ENCODE assay signal across 18 cellular contexts in genomic region chr2:12352891-12353290, GRCh38.
DNase-seq lines count a peak whose midpoint lies in the region; ATAC-seq, FAIRE-seq and TF ChIP-seq lines count a peak whose summit lies in the region.
"Had no signal": no experiment of that assay in that cellular context is flagged by ENCODE, and none has a peak within 500 bp of the region (broad histone marks: within the 10 kb centered on the region; RNA-seq: fewer than 3 reads in every experiment).

No MANE protein-coding gene starts in this region.

- no peaks in the 10 kb centered on the region for H3K27me3 ChIP-seq in mesenchymal stem cell (ENCODE audit: control insufficient read depth in 1 of 2, insufficient read depth in 1 of 2, low read length in 2 of 2)
- no peaks in the 10 kb centered on the region for H3K27me3 ChIP-seq in left lung

- no peak overlapping the region for H2AFZ ChIP-seq in mesenchymal stem cell (ENCODE audit: low read depth, low read length)

- H4K8ac ChIP-seq in mesenchymal stem cell (ENCODE audit: low read length): no peak overlapping the region

- TF ChIP-seq CTCF in HEK293 (tag by site-specific recombination; IDR thresholded peaks at IDR 0.05): no peak
- TF ChIP-seq CTCF in left lung (IDR thresholded peaks at IDR 0.05): no peak

- no peaks in the 10 kb centered on the region for H3K79me1 ChIP-seq in mesenchymal stem cell (replicated peaks; ENCODE audit: low read length, poor library complexity, severe bottlenecking)

- ATAC-seq in HG02571 (IDR thresholded peaks at IDR 0.05; ENCODE audit: unreplicated experiment) (no peak), left lung (no peak)
- ATAC-seq: natural killer cell had no signal

- no peak overlapping the region for H2BK5ac ChIP-seq in mesenchymal stem cell (ENCODE audit: low read depth, low read length, poor library complexity, severe bottlenecking)

- TF ChIP-seq POLR2A in GM12892 (IDR thresholded peaks at IDR 0.05; ENCODE audit: low read depth, low read length): no peak

- H3K4me1 ChIP-seq in HEK293 (ENCODE audit: control insufficient read depth, insufficient read depth, low read length) (no peaks in the 10 kb centered on the region), mesenchymal stem cell (ENCODE audit: control insufficient read depth, insufficient read depth, low read depth, low read length) (no peaks in the 10 kb centered on the region), left lung (no peaks in the 10 kb centered on the region)

- H3K4ac ChIP-seq in mesenchymal stem cell (ENCODE audit: low read depth in 1 of 2, low read length in 2 of 2): no peak overlapping the region

- no peak overlapping the region for H3K18ac ChIP-seq in mesenchymal stem cell (ENCODE audit: low read depth in 1 of 2, low read length in 2 of 2)

- no peak overlapping the region for H3K9ac ChIP-seq in mesenchymal stem cell (ENCODE audit: low read length)

- H2BK120ac ChIP-seq in mesenchymal stem cell (ENCODE audit: low read depth, low read length): no peak overlapping the region

- no peak overlapping the region for H2BK12ac ChIP-seq in mesenchymal stem cell (ENCODE audit: low read length in 2 of 2)

- no peak overlapping the region for H2AK5ac ChIP-seq in mesenchymal stem cell (ENCODE audit: low read length, severe bottlenecking)

- CTCF ChIA-PET in HEK293 (lab: Yijun Ruan, JAX): no interaction called here

- WGBS in mesenchymal stem cell: 24% methylated on average over 1 of the region's 1 CpG

- no peak overlapping the region for H4K91ac ChIP-seq in mesenchymal stem cell (ENCODE audit: low read length)

- intact Hi-C loops in left lung (cut with DNase I): no loop called here

- DNase-seq in NCI-H1436 (lab: John Stamatoyannopoulos, UW) (peak; percentile 23), NCI-H748 treated with DMSO at 0.1 percent for 48 hours (lab: John Stamatoyannopoulos, UW) (peak; percentile 84), mesenchymal stem cell (peak; percentile 18), GM12892 (ENCODE audit: insufficient read length) (no peak), midbrain (lab: John Stamatoyannopoulos, UW) (no peak), left lung (no peak)
- DNase-seq: activated CD4-positive, alpha-beta memory T cell treated with anti-CD3 and anti-CD28 coated beads for 36 hours; activated T-cell treated with anti-CD3 and anti-CD28 coated beads, Interleukin-2, amount 50 U/mL, for 24 hours; HFFc6; mammary epithelial cell; natural killer cell; small intestine; T-helper 1 cell had no signal

- H3K23ac ChIP-seq in mesenchymal stem cell (ENCODE audit: low read length in 2 of 2): no peak overlapping the region

- H3K27ac ChIP-seq in HEK293 (ENCODE audit: extremely low read depth, low read depth, low read length) (no peak overlapping the region), mesenchymal stem cell (ENCODE audit: low read length, poor library complexity, severe bottlenecking) (no peak overlapping the region), left lung (no peak overlapping the region)

- no peaks in the 10 kb centered on the region for H3K9me3 ChIP-seq in HEK293 (ENCODE audit: control insufficient read depth, insufficient read depth, low read depth, low read length)
- peaks cover 3% of the 10 kb centered on the region for H3K9me3 ChIP-seq in mesenchymal stem cell (ENCODE audit: control insufficient read depth, low read length)
- no peaks in the 10 kb centered on the region for H3K9me3 ChIP-seq in left lung

- H3K14ac ChIP-seq in mesenchymal stem cell (ENCODE audit: low read length in 2 of 2): no peak overlapping the region

- no peak overlapping the region for H2BK15ac ChIP-seq in mesenchymal stem cell (ENCODE audit: low read depth, poor library complexity, severe bottlenecking)

- no peak overlapping the region for H3K4me2 ChIP-seq in mesenchymal stem cell (ENCODE audit: low read length, poor library complexity, severe bottlenecking)

- FAIRE-seq in GM12892 (lab: Jason Lieb, UNC): no peak
- FAIRE-seq: colon, endometrium, islet of Langerhans, small intestine had no signal

- POLR2A ChIA-PET in HEK293 (lab: Yijun Ruan, JAX): no interaction called here

- H3K4me3 ChIP-seq in HEK293 (ENCODE audit: low read depth, low read length) (no peak overlapping the region), mesenchymal stem cell (ENCODE audit: insufficient read depth in 1 of 2, low read depth in 1 of 2, low read length in 2 of 2) (no peak overlapping the region), left lung (no peak overlapping the region)

- H3K36me3 ChIP-seq in HEK293 (ENCODE audit: control insufficient read depth in 2 of 2, insufficient read depth in 1 of 2, low read length in 2 of 2): no peaks in the 10 kb centered on the region
- H3K36me3 ChIP-seq in mesenchymal stem cell (ENCODE audit: control insufficient read depth in 1 of 2, insufficient read depth in 2 of 2, low read depth in 1 of 2, low read length in 2 of 2): no peaks in the 10 kb centered on the region
- no peaks in the 10 kb centered on the region for H3K36me3 ChIP-seq in left lung

TF ChIP-seq in HEK293, 187 proteins besides CTCF, POLR2A, EP300 and RAD21:
- no peak for TF ChIP-seq ZNF571 (tag by site-specific recombination; IDR thresholded peaks at IDR 0.05)
- no peak for TF ChIP-seq ZBTB44 (tag by site-specific recombination; IDR thresholded peaks at IDR 0.05)
- TF ChIP-seq ZNF37A (tag by site-specific recombination; IDR thresholded peaks at IDR 0.05): no peak
- no peak for TF ChIP-seq ZNF354C (tag by site-specific recombination; IDR thresholded peaks at IDR 0.05; ENCODE audit: borderline replicate concordance, low read depth)
- TF ChIP-seq ZBTB6 (tag by site-specific recombination; IDR thresholded peaks at IDR 0.05): no peak
- TF ChIP-seq ZNF692 (tag by site-specific recombination; IDR thresholded peaks at IDR 0.05): peak; percentile 76
- no peak for TF ChIP-seq SALL2 (tag by site-specific recombination; IDR thresholded peaks at IDR 0.05; ENCODE audit: borderline replicate concordance)
- TF ChIP-seq ZNF26 (tag by site-specific recombination; IDR thresholded peaks at IDR 0.05): no peak

Comparison
In these comparisons a context has a peak if more than half of its experiments do, and no peak if none do; other contexts are left out.
1. DNase-seq: peak in NCI-H1436 (single experiment), NCI-H748 treated with DMSO at 0.1 percent for 48 hours (single experiment) and mesenchymal stem cell (single experiment); none in GM12892 (single experiment), midbrain (single experiment) and left lung (0 of 2).